In the genomic region with DNA sequence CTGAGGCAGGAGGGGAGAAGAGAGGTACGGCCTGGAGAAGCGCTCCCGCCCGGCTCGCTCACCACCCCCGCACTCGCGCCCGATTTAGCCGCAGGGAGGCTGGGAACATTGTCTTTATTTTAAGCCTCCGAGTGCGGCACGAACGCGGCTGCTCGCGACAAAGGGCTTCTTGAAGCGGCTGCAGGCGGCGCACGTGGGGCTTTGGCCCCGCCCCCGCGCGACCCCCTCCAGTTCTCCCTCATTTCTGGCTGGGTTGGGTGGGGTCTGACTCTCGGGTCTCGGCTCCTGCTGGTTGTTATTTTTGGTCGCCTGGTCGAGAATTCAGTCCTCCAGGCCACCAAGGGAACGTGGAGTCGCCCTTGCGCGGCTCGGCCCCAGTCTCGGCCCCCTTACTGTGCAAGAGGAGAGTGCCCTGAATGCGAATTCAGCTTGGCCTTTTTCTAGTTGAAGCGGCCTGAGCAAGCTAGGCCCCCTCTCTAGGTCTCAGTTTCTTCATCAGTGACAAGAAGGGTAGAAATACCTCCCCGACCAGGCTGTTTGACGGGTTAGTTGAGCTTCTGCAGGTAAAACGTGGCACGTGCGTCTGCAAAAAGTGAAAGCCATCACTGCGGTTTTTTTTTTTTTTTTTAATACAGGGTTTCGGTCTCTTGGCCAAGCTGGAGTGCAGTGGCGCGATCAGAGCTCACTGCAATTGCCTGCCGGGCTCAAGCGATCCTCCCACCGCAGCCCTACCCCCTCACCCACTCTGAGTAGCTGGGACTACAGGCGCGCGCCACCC, we compare ENCODE assay signal across 9 cellular contexts. TPM values are rescaled to one million over a fixed set of nuclear protein-coding genes. Genes with fewer than 3 reads are reported as not detected.
DNase-seq lines count a peak whose midpoint lies in the region; ATAC-seq and TF ChIP-seq lines count a peak whose summit lies in the region.
"Had no signal": no experiment of that assay in that cellular context is flagged by ENCODE, and none has a peak within 500 bp of the region (broad histone marks: within the 10 kb centered on the region; RNA-seq: fewer than 3 reads in every experiment).

No MANE protein-coding gene starts in this region.

- H3K4me1 ChIP-seq in CD8-positive, alpha-beta T cell (ENCODE audit: insufficient read depth, low read length): peaks cover 36% of the 10 kb centered on the region
- peaks cover 0 to 27% of the 10 kb centered on the region in 2 donors for H3K4me1 ChIP-seq in neuronal stem cell (ENCODE audit: control insufficient read depth in 2 of 2, insufficient read depth in 1 of 2, low read depth in 1 of 2, low read length in 2 of 2)

- TF ChIP-seq CTCF in CD8-positive, alpha-beta T cell (IDR thresholded peaks at IDR 0.05): no peak
- no peak for TF ChIP-seq CTCF in GM10248 (IDR thresholded peaks at IDR 0.05; ENCODE audit: control extremely low read depth, extremely low read depth, low read depth, missing control alignments)

- H3K36me3 Mint-ChIP-seq in CD8-positive, alpha-beta T cell: no peaks in the 10 kb centered on the region

- peak overlapping the region; percentile 33 for H2BK5ac ChIP-seq in neuronal stem cell (ENCODE audit: low read length)

- H2BK15ac ChIP-seq in neuronal stem cell (ENCODE audit: low read length): no peak overlapping the region

- no peak overlapping the region for H3K27ac Mint-ChIP-seq in CD8-positive, alpha-beta T cell

- H3K27me3 Mint-ChIP-seq in CD8-positive, alpha-beta T cell (ENCODE audit: low read depth): peaks cover 49% of the 10 kb centered on the region

- no peaks in the 10 kb centered on the region for H3K9me3 Mint-ChIP-seq in CD8-positive, alpha-beta T cell

- peak overlapping the region; percentile 76 for H3K4me2 ChIP-seq in neuronal stem cell (ENCODE audit: insufficient read depth, low read length, poor library complexity, severe bottlenecking)

- no peak overlapping the region for H4K91ac ChIP-seq in neuronal stem cell (ENCODE audit: low read depth, low read length, poor library complexity)

- H4K8ac ChIP-seq in neuronal stem cell (ENCODE audit: low read depth, low read length): no peak overlapping the region

- POLR2A ChIA-PET in CD8-positive, alpha-beta T cell (lab: Charles Lee): no interaction called here
- POLR2A ChIA-PET in GM10248 (lab: Yijun Ruan, JAX): no interaction called here

- H3K27ac ChIP-seq in CD8-positive, alpha-beta T cell (ENCODE audit: low read depth, low read length): no peak overlapping the region
- H3K27ac ChIP-seq in cingulate gyrus (ENCODE audit: low read depth, low read length): peak overlapping the region; percentile 29
- no peak overlapping the region for H3K27ac ChIP-seq in neuronal stem cell (replicated peaks; ENCODE audit: low read length)

- peak in 3 of 7 experiments; percentile 6 to 51 (median 19) for DNase-seq in CD8-positive, alpha-beta T cell
- DNase-seq in Jurkat, Clone E6-1 (ENCODE audit: low read depth, low spot score): peak; percentile 15
- no peak for DNase-seq in neuronal stem cell (ENCODE audit: low spot score)
- no peak for DNase-seq in GM10248 (ENCODE audit: extremely low spot score)
- no peak for DNase-seq in NOMO-1 (lab: John Stamatoyannopoulos, UW; ENCODE audit: unreplicated experiment in 2 of 2)

- H3K36me3 ChIP-seq in CD8-positive, alpha-beta T cell (ENCODE audit: insufficient read depth, low read length): no peaks in the 10 kb centered on the region
- H3K36me3 ChIP-seq in neuronal stem cell (replicated peaks in 1 of 2; ENCODE audit: control insufficient read depth in 2 of 2, insufficient read depth in 2 of 2, low read length in 2 of 2): no peaks in the 10 kb centered on the region

- intact Hi-C loops in CD8-positive, alpha-beta T cell (cut with DNase I, micrococcal nuclease): no loop called here

- CTCF ChIA-PET in CD8-positive, alpha-beta T cell (lab: Charles Lee): interaction anchor here (0.7 to 2.7 kb wide), 4 partner anchors 18 to 100 kb away, joined by 3 to 11 read pairs (median 5); no protein-coding TSS in a partner anchor
- CTCF ChIA-PET in GM10248 (lab: Yijun Ruan, JAX): interaction anchor here (1.2 to 8.7 kb wide), 2 partner anchors 17 to 51 kb away, joined by 3 to 97 read pairs; no protein-coding TSS in a partner anchor

- H3K4ac ChIP-seq in neuronal stem cell (ENCODE audit: low read length): no peak overlapping the region

- peaks cover 42% of the 10 kb centered on the region for H3K27me3 ChIP-seq in CD8-positive, alpha-beta T cell (ENCODE audit: insufficient read depth, low read length)
- peaks cover 24 to 94% (median 58%) of the 10 kb centered on the region in 3 experiments for H3K27me3 ChIP-seq in neuronal stem cell (ENCODE audit: control insufficient read depth in 3 of 3, insufficient read depth in 3 of 3, low read depth in 1 of 3, low read length in 3 of 3)

- H3K18ac ChIP-seq in neuronal stem cell (ENCODE audit: low read length): peak overlapping the region; percentile 73

- no peaks in the 10 kb centered on the region for H3K9me3 ChIP-seq in CD8-positive, alpha-beta T cell (ENCODE audit: low read length)
- H3K9me3 ChIP-seq in neuronal stem cell (replicated peaks in 1 of 2; ENCODE audit: control insufficient read depth in 2 of 2, insufficient read depth in 1 of 2, low read depth in 1 of 2, low read length in 2 of 2): peaks cover 2 to 4% of the 10 kb centered on the region in 2 donors

- H2BK120ac ChIP-seq in neuronal stem cell (ENCODE audit: low read depth, low read length): peak overlapping the region; percentile 10

- H3K9ac ChIP-seq in neuronal stem cell (ENCODE audit: low read depth, low read length, poor library complexity): peak overlapping the region; percentile 74

- no peak overlapping the region for H3K14ac ChIP-seq in neuronal stem cell (ENCODE audit: low read length)

- ATAC-seq in CD8-positive, alpha-beta T cell: peak; percentile 63
- ATAC-seq in GM21367 (IDR thresholded peaks at IDR 0.05; ENCODE audit: unreplicated experiment) (no peak), GM21390 (IDR thresholded peaks at IDR 0.05; ENCODE audit: unreplicated experiment) (no peak)

- no peak overlapping the region for H2AK5ac ChIP-seq in neuronal stem cell (ENCODE audit: low read depth, low read length)

- no peaks in the 10 kb centered on the region for H3K79me1 ChIP-seq in neuronal stem cell (ENCODE audit: low read depth, low read length)

- peaks cover 25% of the 10 kb centered on the region for H3K4me1 Mint-ChIP-seq in CD8-positive, alpha-beta T cell (ENCODE audit: low read depth)

- no CpG with 5 or more reads among the region's 52 CpGs for WGBS in neuronal stem cell (ENCODE audit: extremely low coverage in 2 of 2, insufficient read length in 2 of 2, insufficient replicate concordance in 1 of 2), 2 donors

- H2AFZ ChIP-seq in neuronal stem cell (ENCODE audit: low read length): peak overlapping the region; percentile 76

- H3K4me3 Mint-ChIP-seq in CD8-positive, alpha-beta T cell: peak overlapping the region; percentile 71

- H2BK12ac ChIP-seq in neuronal stem cell (ENCODE audit: low read length): no peak overlapping the region

- peak overlapping the region; percentile 86 for H3K4me3 ChIP-seq in CD8-positive, alpha-beta T cell (ENCODE audit: low read depth, low read length)
- peak overlapping the region; percentile 48 for H3K4me3 ChIP-seq in Jurkat, Clone E6-1 (ENCODE audit: low read length)
- H3K4me3 ChIP-seq in neuronal stem cell (ENCODE audit: low read length in 2 of 2): peak overlapping the region in 1 of 2 donors; percentile 73

- H3K23ac ChIP-seq in neuronal stem cell (ENCODE audit: low read depth, low read length, poor library complexity): no peak overlapping the region

RNA-seq across cellular contexts. Expression of a gene that starts 2.7 kb away (rescaled TPM):
- total RNA-seq in CD8-positive, alpha-beta T cell: not detected
- not detected for polyA plus RNA-seq in Jurkat, Clone E6-1 (2012; ENCODE audit: insufficient read depth, insufficient read length)
- not detected for polyA plus RNA-seq in neuronal stem cell (2013, experiment 1 of 2)
- polyA plus RNA-seq in neuronal stem cell (2013, experiment 2 of 2): not detected
- total RNA-seq: RPMI7951 had no signal

RNA-seq across cellular contexts. Expression of a gene that starts 43.1 kb away (rescaled TPM):
- total RNA-seq in CD8-positive, alpha-beta T cell: 100 to 1,000 TPM; 212 to 245 TPM
- 237 TPM for polyA plus RNA-seq in Jurkat, Clone E6-1 (2012; ENCODE audit: insufficient read depth, insufficient read length)
- 54.5 TPM for polyA plus RNA-seq in neuronal stem cell (2013, experiment 1 of 2)
- 51.5 TPM for polyA plus RNA-seq in neuronal stem cell (2013, experiment 2 of 2)
